Comparison of ENCODE assay signal across 1 cellular context in the genomic region with DNA sequence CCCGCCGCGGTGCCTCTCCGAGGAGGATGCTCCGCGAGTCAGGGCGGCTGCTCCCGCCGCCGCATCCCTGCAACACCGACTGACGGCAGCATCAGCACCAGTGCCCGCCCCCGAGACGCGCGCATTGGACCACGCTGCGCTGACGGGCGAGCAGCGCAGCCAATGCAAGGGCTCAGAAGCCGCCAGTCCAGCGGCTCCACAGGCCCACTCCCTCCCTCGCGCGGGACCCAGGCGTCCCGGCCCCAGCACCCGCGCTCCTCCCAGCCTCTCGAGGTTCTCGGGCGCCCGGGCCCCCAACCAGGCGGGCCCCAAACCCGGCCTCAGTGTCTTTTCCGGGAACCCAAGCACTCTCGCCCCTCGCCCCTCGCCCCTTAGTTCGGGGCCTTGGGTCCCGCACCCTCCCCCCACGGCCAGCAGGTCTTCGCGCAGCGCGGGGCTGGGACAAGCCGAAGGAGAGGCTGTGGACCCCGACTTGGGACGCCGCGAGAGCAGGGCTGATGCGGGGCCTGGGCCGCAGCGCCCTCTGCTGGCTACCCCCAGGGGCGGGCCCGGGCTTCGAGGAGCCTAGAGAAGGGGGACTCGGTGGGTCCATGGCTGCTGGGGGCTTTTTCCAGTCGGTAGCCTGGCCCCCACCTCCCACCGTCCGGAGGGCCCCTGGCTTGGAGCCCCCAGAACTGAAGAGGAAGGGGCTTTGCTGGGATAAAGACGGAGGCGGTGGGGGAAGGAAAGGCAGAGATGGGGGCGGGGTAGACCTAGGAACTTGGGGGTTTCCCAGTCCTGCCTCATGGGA.
TF ChIP-seq lines count a peak whose summit lies in the region.

Gene NRXN2, minus strand, starts transcription at position 81 of the 790 bp plus-strand sequence. CDS start 9,498 bp downstream, outside the sequence.

TF ChIP-seq in IMR-90, 13 proteins besides CTCF, POLR2A, EP300 and RAD21:
- peak; percentile 66 for TF ChIP-seq SMC3 (IDR thresholded peaks at IDR 0.05; ENCODE audit: low read depth, low read length)
- no peak for TF ChIP-seq MAFK (IDR thresholded peaks at IDR 0.05; ENCODE audit: low read depth, low read length)
- no peak for TF ChIP-seq CHD1 (IDR thresholded peaks at IDR 0.05; ENCODE audit: low read depth, low read length)
- TF ChIP-seq MAZ (IDR thresholded peaks at IDR 0.05; ENCODE audit: borderline replicate concordance, low read depth, low read length), result peak; percentile 32; the same call in 1 of the 2 replicates
- TF ChIP-seq FOS (IDR thresholded peaks at IDR 0.05; ENCODE audit: low read depth, low read length), result peak; percentile 29; the same call in 1 of the 2 replicates
- TF ChIP-seq RCOR1 (IDR thresholded peaks at IDR 0.05; ENCODE audit: insufficient replicate concordance, low read length), result peak; percentile 68
